Comparison of ENCODE assay signal across 24 cellular contexts in genomic region chr10:58645762-58646161, GRCh38.
DNase-seq lines count a peak whose midpoint lies in the region; ATAC-seq and TF ChIP-seq lines count a peak whose summit lies in the region.
"Had no signal": no experiment of that assay in that cellular context is flagged by ENCODE, and none has a peak within 500 bp of the region (broad histone marks: within the 10 kb centered on the region; RNA-seq: fewer than 3 reads in every experiment).

No MANE protein-coding gene starts in this region.

- no peak for TF ChIP-seq CTCF in RWPE2 (IDR thresholded peaks at IDR 0.05; ENCODE audit: poor library complexity, severe bottlenecking)
- TF ChIP-seq CTCF in mammary epithelial cell (conservative IDR thresholded peaks at IDR 0.05 in 1 of 2, IDR thresholded peaks at IDR 0.05 in 1 of 2; ENCODE audit: extremely low read depth in 1 of 2, insufficient read depth in 1 of 2, low read depth in 1 of 2, low read length in 2 of 2): no peak
- TF ChIP-seq CTCF in gastroesophageal sphincter (IDR thresholded peaks at IDR 0.05): no peak
- no peak for TF ChIP-seq CTCF in foreskin fibroblast (IDR thresholded peaks at IDR 0.05; ENCODE audit: low read depth, low read length)

- peaks cover 40% of the 10 kb centered on the region for H3K79me2 ChIP-seq in mammary epithelial cell (ENCODE audit: insufficient read depth, low read length)

- H3K4me3 ChIP-seq in RWPE2 (ENCODE audit: severe bottlenecking) (no peak overlapping the region), mammary epithelial cell (replicated peaks in 1 of 3; ENCODE audit: insufficient read depth in 1 of 3, low read depth in 2 of 3, low read length in 3 of 3) (no peak overlapping the region), gastroesophageal sphincter (no peak overlapping the region), skeletal muscle tissue (ENCODE audit: low read length in 3 of 3) (peak overlapping the region in 1 of 3 donors; percentile 46), foreskin fibroblast (ENCODE audit: low read depth in 1 of 2, low read length in 2 of 2) (no peak overlapping the region)
- H3K4me3 ChIP-seq: ascending aorta, coronary artery, SJSA1, tibial nerve had no signal

- intact Hi-C loops in mammary epithelial cell (cut with micrococcal nuclease): no loop called here

- H3K4me1 ChIP-seq in RWPE2 (ENCODE audit: insufficient read depth, poor library complexity, severe bottlenecking) (peaks cover 49% of the 10 kb centered on the region), mammary epithelial cell (ENCODE audit: insufficient read depth, low read length) (peaks cover 48% of the 10 kb centered on the region), gastroesophageal sphincter (peaks cover 4 to 87% (median 24%) of the 10 kb centered on the region in 3 donors), skeletal muscle tissue (ENCODE audit: control insufficient read depth in 3 of 3, insufficient read depth in 3 of 3, low read length in 3 of 3) (peaks cover 10 to 29% (median 11%) of the 10 kb centered on the region in 3 donors)

- DNase-seq in RWPE2 (ENCODE audit: low spot score): no peak
- no peak for DNase-seq in mammary epithelial cell
- DNase-seq in foreskin fibroblast: no peak
- DNase-seq in NCI-H2029 (lab: John Stamatoyannopoulos, UW): no peak
- DNase-seq: activated CD4-positive, CD25-positive, alpha-beta regulatory T cell; activated CD8-positive, alpha-beta T cell treated with anti-CD3 and anti-CD28 coated beads for 36 hours; activated naive CD4-positive, alpha-beta T cell treated with anti-CD3 and anti-CD28 coated beads, Interleukin-2, amount 10 ng/mL, durations not matched to agents 7 days and 5 days; activated T-cell treated with anti-CD3 and anti-CD28 coated beads, Interleukin-2, amount 50 U/mL, for 1 hour; BE2C; immature natural killer cell; Karpas-422; NCI-H1092 treated with DMSO at 0.1 percent for 48 hours; NCI-H2107; stimulated activated CD4-positive, alpha-beta T cell treated with anti-CD3 and anti-CD28 coated beads, Interleukin-2, amount 100 ng/mL, for 24 hours; stimulated activated naive CD4-positive, alpha-beta T cell treated with Interleukin-2 at 50 U/mL for 16 hours had no signal

- ATAC-seq in RWPE2 (ENCODE audit: low read depth): no peak
- ATAC-seq in gastroesophageal sphincter: no peak
- no peak for ATAC-seq in HG03280 (IDR thresholded peaks at IDR 0.05; ENCODE audit: unreplicated experiment)
- ATAC-seq: activated CD8-positive, alpha-beta T cell treated with anti-CD3 and anti-CD28 coated beads for 36 hours; sciatic nerve had no signal

- BruUV-seq in mammary epithelial cell (replicated peaks; lab: Mats Ljungman, UMichigan): no TSS peak

- no peaks in the 10 kb centered on the region for H3K27me3 ChIP-seq in RWPE2 (ENCODE audit: insufficient read depth, poor library complexity, severe bottlenecking)
- H3K27me3 ChIP-seq in mammary epithelial cell (ENCODE audit: insufficient read depth, low read length): no peaks in the 10 kb centered on the region
- no peaks in the 10 kb centered on the region for H3K27me3 ChIP-seq in gastroesophageal sphincter
- no peaks in the 10 kb centered on the region for H3K27me3 ChIP-seq in skeletal muscle tissue (ENCODE audit: control insufficient read depth in 3 of 3, insufficient read depth in 3 of 3, low read length in 3 of 3)
- H3K27me3 ChIP-seq: ascending aorta, BE2C, SJSA1, tibial nerve had no signal

- H3K9me3 ChIP-seq in RWPE2 (ENCODE audit: severe bottlenecking): no peaks in the 10 kb centered on the region
- no peaks in the 10 kb centered on the region for H3K9me3 ChIP-seq in mammary epithelial cell (replicated peaks; ENCODE audit: insufficient read depth, low read length)
- no peaks in the 10 kb centered on the region for H3K9me3 ChIP-seq in gastroesophageal sphincter
- no peaks in the 10 kb centered on the region for H3K9me3 ChIP-seq in skeletal muscle tissue (ENCODE audit: control insufficient read depth in 3 of 3, low read length in 3 of 3)
- H3K9me3 ChIP-seq: ascending aorta, BE2C, SJSA1, tibial nerve had no signal

- TF ChIP-seq POLR2A in gastroesophageal sphincter (IDR thresholded peaks at IDR 0.05): no peak

- CTCF ChIA-PET in mammary epithelial cell (lab: Charles Lee; ENCODE audit: low non-redundant PET): no interaction called here

- no peaks in the 10 kb centered on the region for H4K20me1 ChIP-seq in mammary epithelial cell (ENCODE audit: insufficient read depth, low read length)

- no peaks in the 10 kb centered on the region for H3K36me3 ChIP-seq in RWPE2 (ENCODE audit: low read depth)
- H3K36me3 ChIP-seq in mammary epithelial cell (ENCODE audit: insufficient read depth, low read length): no peaks in the 10 kb centered on the region
- no peaks in the 10 kb centered on the region for H3K36me3 ChIP-seq in gastroesophageal sphincter
- no peaks in the 10 kb centered on the region for H3K36me3 ChIP-seq in skeletal muscle tissue (ENCODE audit: control insufficient read depth in 3 of 3, insufficient read depth in 3 of 3, low read length in 3 of 3)
- H3K36me3 ChIP-seq: ascending aorta, BE2C, SJSA1, tibial nerve had no signal

- dilution Hi-C loops in mammary epithelial cell (cut with HindIII; ENCODE audit: low sequenced_read_pairs): no loop called here

- WGBS in mammary epithelial cell (ENCODE audit: low coverage, missing lambda C conversion rate): 32% methylated on average over 2 of the region's 2 CpGs
- WGBS in gastroesophageal sphincter (ENCODE audit: low coverage in 1 of 2), 2 donors: 10 to 25% methylated on average over 2 of the region's 2 CpGs

- no peak overlapping the region for H2AFZ ChIP-seq in mammary epithelial cell (ENCODE audit: low read depth, low read length)

- peak overlapping the region; percentile 4 for H3K27ac ChIP-seq in RWPE2 (ENCODE audit: poor library complexity, severe bottlenecking)
- H3K27ac ChIP-seq in mammary epithelial cell (ENCODE audit: insufficient read depth, low read depth, low read length): peak overlapping the region; percentile 37
- peak overlapping the region; percentile 64 to 73 (median 70) for H3K27ac ChIP-seq in gastroesophageal sphincter
- H3K27ac ChIP-seq in skeletal muscle tissue (ENCODE audit: low read depth, low read length): peak overlapping the region; percentile 12
- H3K27ac ChIP-seq: ascending aorta, coronary artery, epithelial cell of prostate, SJSA1 had no signal

- H3K9ac ChIP-seq in mammary epithelial cell (ENCODE audit: insufficient read depth, low read length) (no peak overlapping the region), skeletal muscle tissue (ENCODE audit: low read depth in 1 of 3, low read length in 3 of 3) (peak overlapping the region in 1 of 3 donors; percentile 21)

- in situ Hi-C loops in mammary epithelial cell (cut with MboI; ENCODE audit: low sequenced_read_pairs in 2 of 2): no loop called here

- peak overlapping the region; percentile 54 for H3K4me2 ChIP-seq in mammary epithelial cell (ENCODE audit: insufficient read depth, low read depth, low read length)

- no peak for TF ChIP-seq EP300 in gastroesophageal sphincter (IDR thresholded peaks at IDR 0.05)

Comparison
In these comparisons a context has a peak if more than half of its experiments do, and no peak if none do; other contexts are left out.
1. H3K27ac ChIP-seq: peak in every context shown above with its lines; median percentile 70 in gastroesophageal sphincter; 37 in mammary epithelial cell; 12 in skeletal muscle tissue; 4 in RWPE2.